27 cellular contexts compared by ENCODE assay signal in the genomic region with DNA sequence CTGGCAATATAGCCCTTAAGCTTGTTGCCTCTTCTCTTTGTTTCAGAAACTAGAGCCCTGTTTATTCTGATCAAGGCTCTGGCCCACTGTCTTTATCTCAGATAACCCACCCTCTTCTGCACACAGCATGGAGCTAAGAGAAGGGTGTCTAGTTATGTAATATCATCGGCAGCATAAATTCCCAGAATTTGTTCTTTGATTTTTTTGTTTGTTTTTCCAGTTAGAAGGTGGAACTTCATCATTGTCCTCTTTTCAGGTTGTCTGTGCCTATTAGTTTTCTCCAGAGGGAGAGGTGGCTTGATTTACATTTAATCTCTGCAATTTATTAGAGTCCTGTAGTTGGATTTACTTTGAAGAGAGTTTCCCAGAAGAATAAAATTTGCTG. TPM values are rescaled to one million over a fixed set of nuclear protein-coding genes. Genes with fewer than 3 reads are reported as not detected.
DNase-seq lines count a peak whose midpoint lies in the region; ATAC-seq and TF ChIP-seq lines count a peak whose summit lies in the region.
"Had no signal": no experiment of that assay in that cellular context is flagged by ENCODE, and none has a peak within 500 bp of the region (broad histone marks: within the 10 kb centered on the region; RNA-seq: fewer than 3 reads in every experiment).

No MANE protein-coding gene starts in this region.

- H4K8ac ChIP-seq in IMR-90 (ENCODE audit: low read depth in 2 of 2, low read length in 2 of 2): no peak overlapping the region

- H2AFZ ChIP-seq in GM23338 (no peak overlapping the region), IMR-90 (replicated peaks; ENCODE audit: low read length, poor library complexity) (no peak overlapping the region)

- H3K4me2 ChIP-seq in GM23338: peak overlapping the region; percentile 55
- H3K4me2 ChIP-seq in IMR-90 (ENCODE audit: low read depth, low read length): no peak overlapping the region
- H3K4me2 ChIP-seq: KMS-11 had no signal

- in situ Hi-C loops in IMR-90 (cut with MboI; ENCODE audit: low sequenced_read_pairs): no loop called here

- H3K9me1 ChIP-seq in IMR-90 (ENCODE audit: insufficient read depth, low read length): no peaks in the 10 kb centered on the region

- H2AK9ac ChIP-seq in IMR-90 (replicated peaks; ENCODE audit: low read depth, low read length, poor library complexity): no peak overlapping the region

- H3K36me3 ChIP-seq in GM23338 (ENCODE audit: insufficient read depth) (no peaks in the 10 kb centered on the region), IMR-90 (ENCODE audit: control insufficient read depth, insufficient read depth, low read length) (no peaks in the 10 kb centered on the region), endodermal cell (ENCODE audit: control insufficient read depth, insufficient read depth, low read length) (no peaks in the 10 kb centered on the region), ascending aorta (peaks cover 0 to 3% of the 10 kb centered on the region in 2 donors)
- H3K36me3 ChIP-seq: HAP-1 had no signal

- H2BK15ac ChIP-seq in IMR-90 (ENCODE audit: low read depth, low read length): no peak overlapping the region

- no peak overlapping the region for H3K4ac ChIP-seq in IMR-90 (ENCODE audit: low read depth, low read length)

- H2BK120ac ChIP-seq in IMR-90 (ENCODE audit: low read depth, low read length): no peak overlapping the region

- H2BK20ac ChIP-seq in IMR-90 (ENCODE audit: low read depth, low read length): no peak overlapping the region

- POLR2A ChIA-PET in IMR-90 (lab: Charles Lee; ENCODE audit: unreplicated experiment): no interaction called here

- BruUV-seq in IMR-90 (replicated peaks; lab: Mats Ljungman, UMichigan): no TSS peak

- no peak for TF ChIP-seq CTCF in GM23338 (conservative IDR thresholded peaks at IDR 0.05; ENCODE audit: low read depth in 2 of 2)
- no peak for TF ChIP-seq CTCF in IMR-90 (conservative IDR thresholded peaks at IDR 0.05; ENCODE audit: low read depth, low read length)
- no peak for TF ChIP-seq CTCF in endodermal cell (conservative IDR thresholded peaks at IDR 0.05)
- TF ChIP-seq CTCF in ascending aorta (IDR thresholded peaks at IDR 0.05): no peak

- H3K9ac ChIP-seq in IMR-90 (ENCODE audit: low read depth, low read length) (no peak overlapping the region), endodermal cell (ENCODE audit: extremely low read depth, low read length, poor library complexity, severe bottlenecking) (no peak overlapping the region)
- H3K9ac ChIP-seq: KMS-11 had no signal

- DNase-seq in GM23338 (ENCODE audit: low spot score) (no peak), IMR-90 (no peak), endodermal cell (no peak), left lobe of liver (ENCODE audit: low spot score) (no peak), NCI-H2171 (lab: John Stamatoyannopoulos, UW) (no peak), immature natural killer cell (no peak), ascending aorta (ENCODE audit: low spot score in 2 of 2) (no peak)
- DNase-seq: 8988T, ACHN, Calu3, NCI-H1048, NCI-H1417, NCI-H1694, NCI-H2029 treated with DMSO at 0.1 percent for 48 hours, NCI-H2227 treated with DMSO at 0.1 percent for 48 hours, NCI-H526 treated with DMSO at 0.1 percent for 48 hours, SHP77 had no signal

- H3K4me1 ChIP-seq in GM23338 (ENCODE audit: insufficient read depth): peaks cover 24% of the 10 kb centered on the region
- H3K4me1 ChIP-seq in IMR-90 (ENCODE audit: control insufficient read depth, insufficient read depth, low read length): peaks cover 3% of the 10 kb centered on the region
- H3K4me1 ChIP-seq in endodermal cell (ENCODE audit: control insufficient read depth, insufficient read depth, low read length): no peaks in the 10 kb centered on the region
- H3K4me1 ChIP-seq in ascending aorta: no peaks in the 10 kb centered on the region

- no peak overlapping the region for H3K14ac ChIP-seq in IMR-90 (replicated peaks; ENCODE audit: low read depth, low read length)

- H3K79me2 ChIP-seq in GM23338 (replicated peaks; ENCODE audit: insufficient read depth): peaks cover 14% of the 10 kb centered on the region

- H3K27me3 Mint-ChIP-seq in GM23338 (ENCODE audit: insufficient read depth, low read depth, poor library complexity) (peaks cover 13% of the 10 kb centered on the region), endodermal cell (ENCODE audit: insufficient read depth) (peaks cover 4% of the 10 kb centered on the region), immature natural killer cell (ENCODE audit: low read depth in 3 of 3) (no peaks in the 10 kb centered on the region)

- H4K20me1 ChIP-seq in GM23338 (replicated peaks; ENCODE audit: insufficient read depth) (no peaks in the 10 kb centered on the region), IMR-90 (ENCODE audit: insufficient read depth, low read length) (no peaks in the 10 kb centered on the region)

- H3K4me3 Mint-ChIP-seq in GM23338 (peak overlapping the region; percentile 57), endodermal cell (no peak overlapping the region), immature natural killer cell (no peak overlapping the region)
- H3K4me3 Mint-ChIP-seq: IgD-negative memory B cell had no signal

- peaks cover 33% of the 10 kb centered on the region for H3K36me3 Mint-ChIP-seq in GM23338 (ENCODE audit: low read depth)
- peaks cover 45% of the 10 kb centered on the region for H3K36me3 Mint-ChIP-seq in endodermal cell (ENCODE audit: low read depth)
- peaks cover 19 to 29% (median 23%) of the 10 kb centered on the region in 3 donors for H3K36me3 Mint-ChIP-seq in immature natural killer cell

- H3K4me3 ChIP-seq in GM23338: peak overlapping the region; percentile 25
- no peak overlapping the region for H3K4me3 ChIP-seq in IMR-90 (ENCODE audit: insufficient read depth, low read depth, low read length)
- H3K4me3 ChIP-seq in endodermal cell (ENCODE audit: low read length): no peak overlapping the region
- H3K4me3 ChIP-seq in ascending aorta: no peak overlapping the region
- H3K4me3 ChIP-seq: HAP-1 had no signal

- H3K27ac ChIP-seq in GM23338 (ENCODE audit: low read depth) (peak overlapping the region; percentile 98), IMR-90 (ENCODE audit: insufficient read depth, low read length) (no peak overlapping the region), endodermal cell (ENCODE audit: low read depth, low read length) (peak overlapping the region; percentile 86), ascending aorta (no peak overlapping the region)
- H3K27ac ChIP-seq: KMS-11, RWPE1 had no signal

- CTCF ChIA-PET in IMR-90 (lab: Yijun Ruan, JAX): no interaction called here

- no peaks in the 10 kb centered on the region for H3K9me3 ChIP-seq in IMR-90 (ENCODE audit: control insufficient read depth, insufficient read depth, low read length)
- H3K9me3 ChIP-seq in endodermal cell (ENCODE audit: control insufficient read depth, low read length): no peaks in the 10 kb centered on the region
- H3K9me3 ChIP-seq in ascending aorta: no peaks in the 10 kb centered on the region
- H3K9me3 ChIP-seq: HAP-1 had no signal

- H3K9me3 Mint-ChIP-seq in GM23338: peaks cover 2% of the 10 kb centered on the region
- H3K9me3 Mint-ChIP-seq in endodermal cell: peaks cover 2% of the 10 kb centered on the region
- H3K9me3 Mint-ChIP-seq in immature natural killer cell: peaks cover 0 to 5% (median 0%) of the 10 kb centered on the region in 6 donors

- no peak for TF ChIP-seq POLR2A in IMR-90 (IDR thresholded peaks at IDR 0.05; ENCODE audit: low read depth, low read length)

- no peak overlapping the region; the same call in 1 of the 2 replicates for H3K18ac ChIP-seq in IMR-90 (ENCODE audit: low read depth, low read length)

- no peak overlapping the region for H2BK5ac ChIP-seq in IMR-90 (ENCODE audit: low read depth, low read length, poor library complexity, severe bottlenecking)

- 0 out of 2 replicates have a peak overlapping the region, but pooled peaks have one; percentile 11 for H4K91ac ChIP-seq in IMR-90 (ENCODE audit: insufficient read depth, low read depth, low read length)

- dilution Hi-C loops in IMR-90 (cut with HindIII; ENCODE audit: low sequenced_read_pairs, unreplicated experiment): no loop called here

- H3K27me3 ChIP-seq in GM23338 (ENCODE audit: insufficient read depth) (no peaks in the 10 kb centered on the region), IMR-90 (ENCODE audit: control insufficient read depth, insufficient read depth, low read length) (no peaks in the 10 kb centered on the region), endodermal cell (ENCODE audit: control insufficient read depth, insufficient read depth, low read length, poor library complexity, severe bottlenecking) (no peaks in the 10 kb centered on the region), ascending aorta (no peaks in the 10 kb centered on the region)

- TF ChIP-seq RAD21 in IMR-90 (IDR thresholded peaks at IDR 0.05; ENCODE audit: low read length): no peak

- H2AK5ac ChIP-seq in IMR-90 (ENCODE audit: low read depth, low read length): no peak overlapping the region

- no peaks in the 10 kb centered on the region; the same call in 1 of the 2 replicates for H3K9me2 ChIP-seq in GM23338 (ENCODE audit: insufficient read depth)

- no peak overlapping the region for H3K56ac ChIP-seq in IMR-90 (ENCODE audit: extremely low read depth, insufficient read depth, low read length)

- no peaks in the 10 kb centered on the region for H3F3A ChIP-seq in GM23338 (replicated peaks; ENCODE audit: low read depth)

- WGBS in IMR-90 (ENCODE audit: extremely low coverage in 2 of 2, insufficient read length in 1 of 2), 2 experiments: no CpG with 5 or more reads among the region's 1 CpG
- WGBS in endodermal cell (ENCODE audit: insufficient coverage in 1 of 2, insufficient read length in 1 of 2), 2 experiments: 92% methylated on average over 1 of the region's 1 CpG; no CpG with 5 or more reads in 1 of the 2 experiments

- intact Hi-C loops in IMR-90 (cut with micrococcal nuclease): no loop called here
- intact Hi-C loops in ascending aorta (cut with DNase I): no loop called here

- no peak overlapping the region for H4K5ac ChIP-seq in IMR-90 (ENCODE audit: low read depth, low read length)

- H3K27ac Mint-ChIP-seq in GM23338 (peak overlapping the region; percentile 99), endodermal cell (peak overlapping the region; percentile 69), immature natural killer cell (no peak overlapping the region)
- H3K27ac Mint-ChIP-seq: IgD-negative memory B cell had no signal

- ATAC-seq in GM23338 (peak; percentile 8), IMR-90 (ENCODE audit: low read depth) (no peak), left lobe of liver (peak; percentile 61), HG03095 (IDR thresholded peaks at IDR 0.05; ENCODE audit: unreplicated experiment) (no peak)
- ATAC-seq: Panc1 had no signal

- no peak overlapping the region for H3K23ac ChIP-seq in IMR-90 (ENCODE audit: low read depth, low read length)

- H3K79me1 ChIP-seq in IMR-90 (ENCODE audit: low read depth in 1 of 2, low read length in 2 of 2): no peaks in the 10 kb centered on the region

- H3K4me1 Mint-ChIP-seq in GM23338 (peaks cover 59% of the 10 kb centered on the region), endodermal cell (peaks cover 24% of the 10 kb centered on the region), immature natural killer cell (no peaks in the 10 kb centered on the region)

RNA-seq across cellular contexts. Expression of a gene that starts 15.3 kb away (rescaled TPM):
- total RNA-seq in GM23338 (2014; rRNA removed; shearing (Covaris generic)): 1.5 and 2.1 TPM in 2 replicates
- 0.74 TPM in 1 of 2 replicates, not detected in the other for polyA plus RNA-seq in GM23338 (2016; fragmentation: Nextera tagmentation; extraction: Ambion mirVana)
- total RNA-seq in IMR-90 (2012; rRNA removed): not detected in 2 replicates
- polyA plus RNA-seq in IMR-90 (2012; rRNA removed): not detected in 2 replicates
- not detected in 2 replicates for polyA plus RNA-seq in IMR-90 (2012; cell fraction: cytosol; rRNA removed)
- polyA plus RNA-seq in IMR-90 (2012; cell fraction: nucleus; rRNA removed; ENCODE audit: low replicate concordance): not detected in 2 replicates
- total RNA-seq in endodermal cell: not detected
- 0.25 TPM for polyA plus RNA-seq in endodermal cell (2013, experiment 1 of 2)
- polyA plus RNA-seq in endodermal cell (2013, experiment 2 of 2): not detected
- 171 TPM for total RNA-seq in left lobe of liver
- not detected for polyA plus RNA-seq in immature natural killer cell
- not detected for total RNA-seq in ascending aorta
- total RNA-seq: HT-29, NCI-H460, SK-MEL-5 had no signal
- polyA plus RNA-seq: BJ, IgD-negative memory B cell had no signal

RNA-seq across cellular contexts. Expression of a gene that starts 23.4 kb away (rescaled TPM):
- total RNA-seq in GM23338 (2014; rRNA removed; shearing (Covaris generic)): 10.9 and 22.7 TPM in 2 replicates
- 6.2 and 8.6 TPM in 2 replicates for polyA plus RNA-seq in GM23338 (2016; fragmentation: Nextera tagmentation; extraction: Ambion mirVana)
- under 0.01 TPM in 1 of 2 replicates, not detected in the other for total RNA-seq in IMR-90 (2012; rRNA removed)
- polyA plus RNA-seq in IMR-90 (2012; rRNA removed): 0.03 TPM in 1 of 2 replicates, not detected in the other
- not detected in 2 replicates for polyA plus RNA-seq in IMR-90 (2012; cell fraction: cytosol; rRNA removed)
- 0.08 TPM in 1 of 2 replicates, not detected in the other for polyA plus RNA-seq in IMR-90 (2012; cell fraction: nucleus; rRNA removed; ENCODE audit: low replicate concordance)
- total RNA-seq in endodermal cell: 10 to 100 TPM in 1 of 2 donors, 1 to 10 TPM in 1; 9.5 to 11.9 TPM
- polyA plus RNA-seq in endodermal cell (2013, experiment 1 of 2): 0.50 TPM
- 0.17 TPM for polyA plus RNA-seq in endodermal cell (2013, experiment 2 of 2)
- 102 TPM for total RNA-seq in left lobe of liver
- polyA plus RNA-seq in immature natural killer cell: not detected
- not detected for total RNA-seq in ascending aorta
- total RNA-seq: HT-29, SK-MEL-5 had no signal
- polyA plus RNA-seq: BJ had no signal

RNA-seq across cellular contexts. Expression of a gene that starts 59.4 kb away (rescaled TPM):
- 3.1 and 3.4 TPM in 2 replicates for total RNA-seq in GM23338 (2014; rRNA removed; shearing (Covaris generic))
- polyA plus RNA-seq in GM23338 (2016; fragmentation: Nextera tagmentation; extraction: Ambion mirVana): 1.4 and 1.5 TPM in 2 replicates
- total RNA-seq in IMR-90 (2012; rRNA removed): 3.9 and 5.0 TPM in 2 replicates
- polyA plus RNA-seq in IMR-90 (2012; rRNA removed): 3.2 and 4.1 TPM in 2 replicates
- polyA plus RNA-seq in IMR-90 (2012; cell fraction: cytosol; rRNA removed): 1.6 and 1.8 TPM in 2 replicates
- polyA plus RNA-seq in IMR-90 (2012; cell fraction: nucleus; rRNA removed; ENCODE audit: low replicate concordance): 3.5 and 7.4 TPM in 2 replicates
- total RNA-seq in endodermal cell: 1 to 10 TPM; 2.0 to 2.1 TPM
- 2.2 TPM for polyA plus RNA-seq in endodermal cell (2013, experiment 1 of 2)
- polyA plus RNA-seq in endodermal cell (2013, experiment 2 of 2): 1.6 TPM
- 103 TPM for total RNA-seq in left lobe of liver
- 10 to 100 TPM; 26.0 to 43.5 (median 37.6) TPM for polyA plus RNA-seq in immature natural killer cell
- total RNA-seq in ascending aorta: 14.3 TPM

Comparison
In these comparisons a context has a peak if more than half of its experiments do, and no peak if none do; other contexts are left out.
1. ATAC-seq: peak in GM23338 (single experiment) and left lobe of liver (single experiment); none in IMR-90 (single experiment) and HG03095 (single experiment).
2. H3K27ac ChIP-seq: peak in GM23338 (single experiment) and endodermal cell (single experiment); none in IMR-90 (single experiment) and ascending aorta (0 of 2).
3. H3K27ac Mint-ChIP-seq: peak in GM23338 (single experiment) and endodermal cell (single experiment); none in immature natural killer cell (0 of 6).
4. RNA of a gene that starts 15.3 kb away (total RNA-seq): 171 TPM in left lobe of liver (single experiment); 1.5 to 2.1 TPM in GM23338, not detected in endodermal cell, not detected in IMR-90 and not detected in ascending aorta (single experiment); every median in the first group is over 10 times any median in the second.
5. RNA of a gene that starts 23.4 kb away (total RNA-seq): 102 TPM in left lobe of liver (single experiment), 9.5 to 11.9 TPM in endodermal cell and 10.9 to 22.7 TPM in GM23338; under 0.01 TPM in IMR-90 and not detected in ascending aorta (single experiment); every median in the first group is over 10 times any median in the second.